In the genomic region with DNA sequence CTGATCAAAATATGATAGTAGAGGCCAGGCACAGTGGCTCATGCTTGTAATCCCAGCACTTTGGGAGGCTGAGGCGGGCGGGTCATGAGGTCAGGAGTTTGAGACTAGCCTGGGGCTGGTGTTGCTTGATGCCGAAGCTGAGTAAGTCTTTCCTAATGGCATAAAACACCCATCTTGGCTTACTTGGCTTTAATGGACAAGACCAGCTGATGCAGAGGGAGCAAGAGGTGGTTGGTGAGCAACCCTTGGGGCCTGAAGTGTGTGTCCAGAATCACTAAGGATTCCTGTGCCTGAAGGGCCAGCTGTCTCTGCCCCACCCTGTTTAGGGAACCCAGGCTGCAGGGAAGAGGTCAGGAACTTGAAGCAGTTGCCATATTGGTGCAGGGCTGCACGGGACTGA, we compare ENCODE assay signal across 22 cellular contexts.
DNase-seq lines count a peak whose midpoint lies in the region; ATAC-seq and TF ChIP-seq lines count a peak whose summit lies in the region.
"Had no signal": no experiment of that assay in that cellular context is flagged by ENCODE, and none has a peak within 500 bp of the region (broad histone marks: within the 10 kb centered on the region; RNA-seq: fewer than 3 reads in every experiment).

No MANE protein-coding gene starts in this region.

- H3K27ac Mint-ChIP-seq in activated CD4-positive, alpha-beta T cell treated with anti-CD3 and anti-CD28 coated beads, Interleukin-2, amount 10 ng/mL, durations not matched to agents 7 days and 5 days: peak overlapping the region; percentile 87
- H3K27ac Mint-ChIP-seq in activated T-helper 1 cell treated with anti-CD3 and anti-CD28 coated beads, Interleukin-12 subunit alpha, Interleukin-12 subunit beta, Interleukin-2, Interleukin-4 antibody, amounts not matched to agents 30 ng/mL and 10 ng/mL and 1 ng/mL, durations not matched to agents 14 hours and 24 hours and 36 hours: peak overlapping the region; percentile 82
- H3K27ac Mint-ChIP-seq in naive thymus-derived CD4-positive, alpha-beta T cell: peak overlapping the region in 6 of 9 donors; percentile 43 to 90 (median 78)

- no peak for TF ChIP-seq CTCF in right atrium auricular region (IDR thresholded peaks at IDR 0.05)

- no peak for ATAC-seq in naive thymus-derived CD4-positive, alpha-beta T cell
- ATAC-seq: A549, heart left ventricle had no signal

- CTCF ChIA-PET in activated CD4-positive, alpha-beta T cell treated with anti-CD3 and anti-CD28 coated beads, Interleukin-2, amount 10 ng/mL, durations not matched to agents 7 days and 5 days (lab: Charles Lee): interaction anchor here (0.8 to 2.8 kb wide), 5 partner anchors 10 to 27 kb away, joined by 3 to 25 read pairs (median 5); no protein-coding TSS in a partner anchor
- CTCF ChIA-PET in naive thymus-derived CD4-positive, alpha-beta T cell (lab: Charles Lee): interaction anchor here (1.7 to 2.6 kb wide), 2 partner anchors 10 to 11 kb away, joined by 4 to 18 read pairs; no protein-coding TSS in a partner anchor

- POLR2A ChIA-PET in activated CD4-positive, alpha-beta T cell treated with anti-CD3 and anti-CD28 coated beads, Interleukin-2, amount 10 ng/mL, durations not matched to agents 7 days and 5 days (lab: Charles Lee): interaction anchor here (1.0 kb wide), 1 partner anchor 167 kb away, joined by 3 read pairs; no protein-coding TSS in a partner anchor
- POLR2A ChIA-PET in naive thymus-derived CD4-positive, alpha-beta T cell (lab: Charles Lee): interaction anchor here (0.8 to 2.6 kb wide), 6 partner anchors 10 to 182 kb away, joined by 3 to 11 read pairs (median 8); no protein-coding TSS in a partner anchor

- intact Hi-C loops in activated T-helper 1 cell treated with anti-CD3 and anti-CD28 coated beads, Interleukin-12 subunit alpha, Interleukin-12 subunit beta, Interleukin-2, Interleukin-4 antibody, amounts not matched to agents 30 ng/mL and 10 ng/mL and 1 ng/mL, durations not matched to agents 14 hours and 24 hours and 36 hours (cut with micrococcal nuclease): loop anchor here (1.0 to 2.0 kb wide), 3 partner anchors 10 to 145 kb away; no protein-coding TSS in a partner anchor
- intact Hi-C loops in naive thymus-derived CD4-positive, alpha-beta T cell (cut with micrococcal nuclease): loop anchor here in 1 of 2 donors (1.0 to 5.0 kb wide), 2 partner anchors 13 to 302 kb away; no protein-coding TSS in a partner anchor

- peaks cover 16 to 33% of the 10 kb centered on the region in 2 donors for H3K4me1 ChIP-seq in naive thymus-derived CD4-positive, alpha-beta T cell (ENCODE audit: control insufficient read depth in 2 of 2, insufficient read depth in 2 of 2, low read length in 2 of 2)
- no peaks in the 10 kb centered on the region for H3K4me1 ChIP-seq in right atrium auricular region
- H3K4me1 ChIP-seq: A549, heart left ventricle had no signal

- no peaks in the 10 kb centered on the region for H3K27me3 ChIP-seq in naive thymus-derived CD4-positive, alpha-beta T cell (ENCODE audit: control insufficient read depth in 2 of 2, insufficient read depth in 2 of 2, low read length in 2 of 2)
- H3K27me3 ChIP-seq in right atrium auricular region: no peaks in the 10 kb centered on the region

- peaks cover 66% of the 10 kb centered on the region for H3K36me3 Mint-ChIP-seq in activated CD4-positive, alpha-beta T cell treated with anti-CD3 and anti-CD28 coated beads, Interleukin-2, amount 10 ng/mL, durations not matched to agents 7 days and 5 days (ENCODE audit: low read depth)
- H3K36me3 Mint-ChIP-seq in activated T-helper 1 cell treated with anti-CD3 and anti-CD28 coated beads, Interleukin-12 subunit alpha, Interleukin-12 subunit beta, Interleukin-2, Interleukin-4 antibody, amounts not matched to agents 30 ng/mL and 10 ng/mL and 1 ng/mL, durations not matched to agents 14 hours and 24 hours and 36 hours (ENCODE audit: low read depth): peaks cover 38% of the 10 kb centered on the region
- H3K36me3 Mint-ChIP-seq in naive thymus-derived CD4-positive, alpha-beta T cell: peaks cover 0 to 55% (median 0%) of the 10 kb centered on the region in 5 donors

- no peaks in the 10 kb centered on the region for H3K9me3 ChIP-seq in naive thymus-derived CD4-positive, alpha-beta T cell (ENCODE audit: control insufficient read depth in 2 of 3, low read length in 3 of 3)
- no peaks in the 10 kb centered on the region for H3K9me3 ChIP-seq in right atrium auricular region
- H3K9me3 ChIP-seq: heart left ventricle had no signal

- H3K4me3 ChIP-seq in naive thymus-derived CD4-positive, alpha-beta T cell (ENCODE audit: low read length): no peak overlapping the region
- no peak overlapping the region for H3K4me3 ChIP-seq in right atrium auricular region
- H3K4me3 ChIP-seq: A549, heart left ventricle, lung had no signal

- no peak for DNase-seq in activated CD4-positive, alpha-beta T cell treated with anti-CD3 and anti-CD28 coated beads, Interleukin-2, amount 10 ng/mL, durations not matched to agents 7 days and 5 days
- no peak for DNase-seq in activated CD4-positive, alpha-beta T cell treated with anti-CD3 and anti-CD28 coated beads for 1 hour
- DNase-seq in EH (ENCODE audit: low read depth) (peak; percentile 15), right atrium auricular region (ENCODE audit: low spot score) (no peak), NCI-H524 (lab: John Stamatoyannopoulos, UW) (no peak), NCI-H1694 treated with DMSO at 0.1 percent for 48 hours (lab: John Stamatoyannopoulos, UW) (no peak)
- no peak for DNase-seq in activated T-helper 1 cell treated with anti-CD3 and anti-CD28 coated beads, Interleukin-12 subunit alpha, Interleukin-12 subunit beta, Interleukin-2, Interleukin-4 antibody, amounts not matched to agents 30 ng/mL and 10 ng/mL and 1 ng/mL, durations not matched to agents 14 hours and 24 hours and 36 hours (ENCODE audit: low spot score)
- DNase-seq in naive thymus-derived CD4-positive, alpha-beta T cell: no peak
- DNase-seq: amniotic stem cell; COR-L47; effector CD8-positive, alpha-beta T cell; erythroblast; heart left ventricle; Karpas-422; NCI-H1048; NCI-H187 treated with DMSO at 0.1 percent for 48 hours; NCI-H69; nucleus accumbens; substantia nigra had no signal

- no peaks in the 10 kb centered on the region for H3K36me3 ChIP-seq in naive thymus-derived CD4-positive, alpha-beta T cell (ENCODE audit: control insufficient read depth in 2 of 3, insufficient read depth in 3 of 3, low read length in 3 of 3)
- H3K36me3 ChIP-seq in right atrium auricular region: no peaks in the 10 kb centered on the region
- H3K36me3 ChIP-seq: heart left ventricle had no signal

- H3K4me1 Mint-ChIP-seq in activated CD4-positive, alpha-beta T cell treated with anti-CD3 and anti-CD28 coated beads, Interleukin-2, amount 10 ng/mL, durations not matched to agents 7 days and 5 days: peaks cover 75% of the 10 kb centered on the region
- H3K4me1 Mint-ChIP-seq in activated T-helper 1 cell treated with anti-CD3 and anti-CD28 coated beads, Interleukin-12 subunit alpha, Interleukin-12 subunit beta, Interleukin-2, Interleukin-4 antibody, amounts not matched to agents 30 ng/mL and 10 ng/mL and 1 ng/mL, durations not matched to agents 14 hours and 24 hours and 36 hours (ENCODE audit: low read depth): peaks cover 78% of the 10 kb centered on the region
- peaks cover 18 to 68% (median 50%) of the 10 kb centered on the region in 7 donors for H3K4me1 Mint-ChIP-seq in naive thymus-derived CD4-positive, alpha-beta T cell

- no peaks in the 10 kb centered on the region for H3K27me3 Mint-ChIP-seq in activated CD4-positive, alpha-beta T cell treated with anti-CD3 and anti-CD28 coated beads, Interleukin-2, amount 10 ng/mL, durations not matched to agents 7 days and 5 days
- H3K27me3 Mint-ChIP-seq in activated T-helper 1 cell treated with anti-CD3 and anti-CD28 coated beads, Interleukin-12 subunit alpha, Interleukin-12 subunit beta, Interleukin-2, Interleukin-4 antibody, amounts not matched to agents 30 ng/mL and 10 ng/mL and 1 ng/mL, durations not matched to agents 14 hours and 24 hours and 36 hours (ENCODE audit: insufficient read depth): no peaks in the 10 kb centered on the region
- no peaks in the 10 kb centered on the region for H3K27me3 Mint-ChIP-seq in naive thymus-derived CD4-positive, alpha-beta T cell

- no peak overlapping the region for H3K27ac ChIP-seq in naive thymus-derived CD4-positive, alpha-beta T cell (ENCODE audit: low read depth, low read length)
- H3K27ac ChIP-seq in right atrium auricular region: no peak overlapping the region
- H3K27ac ChIP-seq: A549, heart left ventricle, VCaP had no signal

- H3K9me3 Mint-ChIP-seq in activated CD4-positive, alpha-beta T cell treated with anti-CD3 and anti-CD28 coated beads, Interleukin-2, amount 10 ng/mL, durations not matched to agents 7 days and 5 days: peaks cover 31% of the 10 kb centered on the region
- H3K9me3 Mint-ChIP-seq in activated T-helper 1 cell treated with anti-CD3 and anti-CD28 coated beads, Interleukin-12 subunit alpha, Interleukin-12 subunit beta, Interleukin-2, Interleukin-4 antibody, amounts not matched to agents 30 ng/mL and 10 ng/mL and 1 ng/mL, durations not matched to agents 14 hours and 24 hours and 36 hours: peaks cover 43% of the 10 kb centered on the region
- peaks cover 0 to 29% (median 0%) of the 10 kb centered on the region in 11 donors for H3K9me3 Mint-ChIP-seq in naive thymus-derived CD4-positive, alpha-beta T cell

- no peak overlapping the region for H3K4me3 Mint-ChIP-seq in activated CD4-positive, alpha-beta T cell treated with anti-CD3 and anti-CD28 coated beads, Interleukin-2, amount 10 ng/mL, durations not matched to agents 7 days and 5 days
- peak overlapping the region; percentile 44 for H3K4me3 Mint-ChIP-seq in activated T-helper 1 cell treated with anti-CD3 and anti-CD28 coated beads, Interleukin-12 subunit alpha, Interleukin-12 subunit beta, Interleukin-2, Interleukin-4 antibody, amounts not matched to agents 30 ng/mL and 10 ng/mL and 1 ng/mL, durations not matched to agents 14 hours and 24 hours and 36 hours
- peak overlapping the region in 3 of 10 donors; percentile 33 to 64 (median 52) for H3K4me3 Mint-ChIP-seq in naive thymus-derived CD4-positive, alpha-beta T cell
